1 cellular context compared by ENCODE assay signal in genomic region chr14:50955373-50956043, GRCh38.
TF ChIP-seq lines count a peak whose summit lies in the region.

No MANE protein-coding gene starts in this region.

TF ChIP-seq in K562, 482 proteins besides CTCF, POLR2A, EP300 and RAD21 (continued from another document and continues in another):
- TF ChIP-seq CHD7 (IDR thresholded peaks at IDR 0.05; ENCODE audit: low read depth, low read length) (no peak), ZNF639 (CRISPR knock-in tag; conservative IDR thresholded peaks at IDR 0.05 in 1 of 2, IDR thresholded peaks at IDR 0.05 in 1 of 2) (peak in 1 of 2 experiments; percentile 60; a peak in 2 of 4 replicates), OTX1 (CRISPR knock-in tag; IDR thresholded peaks at IDR 0.05) (no peak), CHD2 (IDR thresholded peaks at IDR 0.05; ENCODE audit: low read depth, low read length) (no peak), TOE1 (IDR thresholded peaks at IDR 0.05; ENCODE audit: borderline replicate concordance) (no peak), TOE1 (CRISPR knock-in tag; IDR thresholded peaks at IDR 0.05; ENCODE audit: borderline replicate concordance, low read depth) (no peak), ZNF134 (CRISPR knock-in tag; conservative IDR thresholded peaks at IDR 0.05) (no peak), YBX1 (IDR thresholded peaks at IDR 0.05) (no peak), CSDE1 (IDR thresholded peaks at IDR 0.05) (no peak), PCBP1 (IDR thresholded peaks at IDR 0.05; ENCODE audit: low read depth, low read length, poor library complexity, severe bottlenecking) (no peak), SLC30A9 (CRISPR knock-in tag; IDR thresholded peaks at IDR 0.05) (no peak), XRCC5 (IDR thresholded peaks at IDR 0.05; ENCODE audit: low read depth, low read length) (no peak), POU5F1 (IDR thresholded peaks at IDR 0.05; ENCODE audit: borderline replicate concordance, low read depth, low read length, partially characterized antibody) (no peak), PCBP2 (IDR thresholded peaks at IDR 0.05; ENCODE audit: low read depth, low read length, poor library complexity, severe bottlenecking) (no peak), ZBTB8A (IDR thresholded peaks at IDR 0.05; ENCODE audit: partially characterized antibody) (no peak), HMBOX1 (IDR thresholded peaks at IDR 0.05) (peak; percentile 37; the same call in 1 of the 2 replicates), XRCC4 (IDR thresholded peaks at IDR 0.05; ENCODE audit: extremely low read depth, insufficient read depth, insufficient read length) (no peak), NKRF (IDR thresholded peaks at IDR 0.05; ENCODE audit: borderline replicate concordance) (no peak), ATF7 (IDR thresholded peaks at IDR 0.05) (peak; percentile 85), SMAD4 (CRISPR knock-in tag; conservative IDR thresholded peaks at IDR 0.05) (0 out of 2 replicates have a peak, but pooled peaks have one; percentile 25), RBBP5 (IDR thresholded peaks at IDR 0.05; ENCODE audit: borderline replicate concordance, insufficient read depth, low read length, poor library complexity, severe bottlenecking) (peak; percentile 66), L3MBTL2 (IDR thresholded peaks at IDR 0.05) (peak; percentile 30; the same call in 1 of the 2 replicates), PKNOX1 (IDR thresholded peaks at IDR 0.05) (peak; percentile 46; the same call in 1 of the 2 replicates), ARID4B (CRISPR knock-in tag; IDR thresholded peaks at IDR 0.05) (no peak), WHSC1 (IDR thresholded peaks at IDR 0.05; ENCODE audit: low read length) (no peak), NCOR1 (IDR thresholded peaks at IDR 0.05) (no peak), AFF1 (IDR thresholded peaks at IDR 0.05; ENCODE audit: low read depth in 1 of 2, partially characterized antibody in 2 of 2) (no peak), FOXP1 (CRISPR knock-in tag; IDR thresholded peaks at IDR 0.05) (no peak), ETV1 (tag; conservative IDR thresholded peaks at IDR 0.05; ENCODE audit: low read depth) (peak; percentile 46; the same call in 1 of the 2 replicates), TAF15 (IDR thresholded peaks at IDR 0.05; ENCODE audit: low read depth, low read length) (no peak)
